In genomic region chr5:534743-535671, GRCh38 we compare ENCODE assay signal across 14 cellular contexts.
"Had no signal": no experiment of that assay in that cellular context is flagged by ENCODE, and none has a peak within 500 bp of the region (broad histone marks: within the 10 kb centered on the region; RNA-seq: fewer than 3 reads in every experiment).

No MANE protein-coding gene starts in this region.

- H3K4me3 ChIP-seq: body of pancreas, esophagus muscularis mucosa, skin epidermis, upper lobe of left lung had no signal

- DNase-seq: activated CD4-positive, alpha-beta T cell treated with anti-CD3 and anti-CD28 coated beads, Interleukin-2, amount 50 U/mL, for 48 hours; activated naive CD4-positive, alpha-beta T cell treated with anti-CD3 and anti-CD28 coated beads for 36 hours; amniotic stem cell; body of pancreas; cortex of kidney; effector CD4-positive, alpha-beta T cell had no signal

- H3K27ac ChIP-seq: body of pancreas, esophagus muscularis mucosa, skin epidermis, upper lobe of left lung had no signal

- H3K27ac Mint-ChIP-seq: activated naive CD4-positive, alpha-beta T cell treated with anti-CD3 and anti-CD28 coated beads for 36 hours; activated T-helper 17 cell treated with anti-CD3 and anti-CD28 coated beads, Interleukin-2, amount 50 U/mL, for 72 hours; stimulated activated naive CD8-positive, alpha-beta T cell treated with anti-CD3 and anti-CD28 coated beads, Interleukin-15, Interleukin-2, amounts not matched to agents 100 ng/mL and 50 ng/mL, for 24 hours had no signal

- H3K4me3 Mint-ChIP-seq: activated naive CD4-positive, alpha-beta T cell treated with anti-CD3 and anti-CD28 coated beads for 36 hours; activated T-helper 17 cell treated with anti-CD3 and anti-CD28 coated beads, Interleukin-2, amount 50 U/mL, for 72 hours; central memory CD8-positive, alpha-beta T cell; neural crest cell; stimulated activated naive CD8-positive, alpha-beta T cell treated with anti-CD3 and anti-CD28 coated beads, Interleukin-15, Interleukin-2, amounts not matched to agents 100 ng/mL and 50 ng/mL, for 24 hours had no signal

- H3K36me3 ChIP-seq: esophagus muscularis mucosa, upper lobe of left lung had no signal

- H3K4me1 ChIP-seq: esophagus muscularis mucosa, upper lobe of left lung had no signal

- H3K9me3 Mint-ChIP-seq: activated naive CD4-positive, alpha-beta T cell treated with anti-CD3 and anti-CD28 coated beads for 36 hours; activated T-helper 17 cell treated with anti-CD3 and anti-CD28 coated beads, Interleukin-2, amount 50 U/mL, for 72 hours; central memory CD8-positive, alpha-beta T cell; neural crest cell; stimulated activated naive CD8-positive, alpha-beta T cell treated with anti-CD3 and anti-CD28 coated beads, Interleukin-15, Interleukin-2, amounts not matched to agents 100 ng/mL and 50 ng/mL, for 24 hours had no signal

- H3K9me3 ChIP-seq: body of pancreas, esophagus muscularis mucosa, upper lobe of left lung had no signal

- ATAC-seq: activated CD4-positive, CD25-positive, alpha-beta regulatory T cell treated with anti-CD3 and anti-CD28 coated beads, Interleukin-2, amount 50 U/mL, for 24 hours; activated T-helper 17 cell treated with anti-CD3 and anti-CD28 coated beads, Interleukin-2, amount 50 U/mL, for 72 hours; body of pancreas had no signal
